In genomic region chr2:181007086-181007837, GRCh38 we compare ENCODE assay signal across 6 cellular contexts.
"Had no signal": no experiment of that assay in that cellular context is flagged by ENCODE, and none has a peak within 500 bp of the region (broad histone marks: within the 10 kb centered on the region; RNA-seq: fewer than 3 reads in every experiment).

No MANE protein-coding gene starts in this region.

- H3K4me2 ChIP-seq: GM23338 had no signal

- H2AFZ ChIP-seq: GM23338 had no signal

- ATAC-seq: GM23338 had no signal

- FAIRE-seq: H1, HTR-8/SVneo had no signal

- DNase-seq: H9, HCEC 1CT, KBM-7 had no signal

- H3K4me3 ChIP-seq: GM23338 had no signal
